Comparison of ENCODE assay signal across 28 cellular contexts in genomic region chr4:20624783-20625364, GRCh38.
DNase-seq lines count a peak whose midpoint lies in the region; ATAC-seq and TF ChIP-seq lines count a peak whose summit lies in the region.
"Had no signal": no experiment of that assay in that cellular context is flagged by ENCODE, and none has a peak within 500 bp of the region (broad histone marks: within the 10 kb centered on the region; RNA-seq: fewer than 3 reads in every experiment).

No MANE protein-coding gene starts in this region.

- no peak overlapping the region for H3K4me3 ChIP-seq in SK-N-SH (ENCODE audit: low read depth in 2 of 2, low read length in 1 of 2)
- H3K4me3 ChIP-seq in mammary epithelial cell (replicated peaks in 1 of 3; ENCODE audit: insufficient read depth in 1 of 3, low read depth in 2 of 3, low read length in 3 of 3): no peak overlapping the region
- H3K4me3 ChIP-seq: dorsolateral prefrontal cortex, GM23338, lower lobe of right lung, Peyer's patch, SK-N-MC, thoracic aorta had no signal

- dilution Hi-C loops in mammary epithelial cell (cut with HindIII; ENCODE audit: low sequenced_read_pairs): no loop called here

- H3F3A ChIP-seq in SK-N-SH (replicated peaks; ENCODE audit: insufficient read depth): no peaks in the 10 kb centered on the region

- DNase-seq in SK-N-SH: no peak
- DNase-seq in mammary epithelial cell: peak; percentile 69
- DNase-seq in iris pigment epithelial cell (ENCODE audit: low read depth): peak; percentile 47
- DNase-seq: 8988T; activated B cell treated with CpG ODN at 0.5 μM for 24 hours; activated CD4-positive, alpha-beta T cell treated with anti-CD3 and anti-CD28 coated beads, Interleukin-2, amount 50 U/mL, for 48 hours; activated effector memory CD4-positive, alpha-beta T cell treated with Interleukin-2 at 50 U/mL for 16 hours; activated naive CD8-positive, alpha-beta T cell treated with anti-CD3 and anti-CD28 coated beads, Interleukin-2, amount 50 U/mL, for 24 hours; COR-L47; dorsolateral prefrontal cortex; kidney; NCI-H1048; NCI-H187; NCI-H446; occipital lobe; Peyer's patch; small intestine; T1000 had no signal

- H4K20me1 ChIP-seq in SK-N-SH (ENCODE audit: insufficient read depth) (no peaks in the 10 kb centered on the region), mammary epithelial cell (ENCODE audit: insufficient read depth, low read length) (no peaks in the 10 kb centered on the region)

- H3K36me3 ChIP-seq in SK-N-SH (replicated peaks in 1 of 2; ENCODE audit: control insufficient read depth in 1 of 2, insufficient read depth in 2 of 2, low read length in 1 of 2) (peaks cover 4 to 8% of the 10 kb centered on the region in 2 experiments), mammary epithelial cell (ENCODE audit: insufficient read depth, low read length) (no peaks in the 10 kb centered on the region)
- H3K36me3 ChIP-seq: lower lobe of right lung, Peyer's patch, thoracic aorta had no signal

- TF ChIP-seq EP300 in SK-N-SH (IDR thresholded peaks at IDR 0.05; ENCODE audit: borderline replicate concordance in 1 of 2, low read depth in 1 of 2, low read length in 1 of 2): no peak

- H3K9me3 ChIP-seq in SK-N-SH (no peaks in the 10 kb centered on the region; the same call in 1 of the 2 replicates), mammary epithelial cell (replicated peaks; ENCODE audit: insufficient read depth, low read length) (no peaks in the 10 kb centered on the region)
- H3K9me3 ChIP-seq: lower lobe of right lung, Peyer's patch, thoracic aorta had no signal

- H3K27ac ChIP-seq in SK-N-SH (ENCODE audit: low read depth in 2 of 2, low read length in 1 of 2): peak overlapping the region in 1 of 2 experiments; percentile 16; a peak in 1 of 4 replicates
- H3K27ac ChIP-seq in mammary epithelial cell (ENCODE audit: insufficient read depth, low read depth, low read length): no peak overlapping the region
- H3K27ac ChIP-seq: dorsolateral prefrontal cortex, lower lobe of right lung, Peyer's patch, SK-N-MC, thoracic aorta had no signal

- BruUV-seq in mammary epithelial cell (replicated peaks; lab: Mats Ljungman, UMichigan): no TSS peak

- H3K9me2 ChIP-seq in SK-N-SH: no peaks in the 10 kb centered on the region

- POLR2A ChIA-PET in SK-N-SH (lab: Yijun Ruan, JAX): no interaction called here

- H3K9ac ChIP-seq in SK-N-SH (no peak overlapping the region), mammary epithelial cell (ENCODE audit: insufficient read depth, low read length) (no peak overlapping the region)

- no peak overlapping the region for H3K4me2 ChIP-seq in SK-N-SH
- peak overlapping the region; percentile 63 for H3K4me2 ChIP-seq in mammary epithelial cell (ENCODE audit: insufficient read depth, low read depth, low read length)
- H3K4me2 ChIP-seq: GM23338 had no signal

- TF ChIP-seq RAD21 in SK-N-SH (IDR thresholded peaks at IDR 0.05; ENCODE audit: low read length): no peak

- CTCF ChIA-PET in SK-N-SH (lab: Yijun Ruan, JAX): interaction anchor here (1.9 kb wide), 1 partner anchor 10 kb away, joined by 4 read pairs; no protein-coding TSS in a partner anchor
- CTCF ChIA-PET in mammary epithelial cell (lab: Charles Lee; ENCODE audit: low non-redundant PET): no interaction called here

- in situ Hi-C loops in mammary epithelial cell (cut with MboI; ENCODE audit: low sequenced_read_pairs in 2 of 2): no loop called here

- no peaks in the 10 kb centered on the region for H3K79me2 ChIP-seq in SK-N-SH (ENCODE audit: insufficient read depth)
- no peaks in the 10 kb centered on the region for H3K79me2 ChIP-seq in mammary epithelial cell (ENCODE audit: insufficient read depth, low read length)

- intact Hi-C loops in mammary epithelial cell (cut with micrococcal nuclease): no loop called here

- no peak overlapping the region for H2AFZ ChIP-seq in SK-N-SH (ENCODE audit: low read depth)
- no peak overlapping the region for H2AFZ ChIP-seq in mammary epithelial cell (ENCODE audit: low read depth, low read length)
- H2AFZ ChIP-seq: GM23338 had no signal

- H3K27me3 ChIP-seq in SK-N-SH (ENCODE audit: insufficient read depth) (no peaks in the 10 kb centered on the region), mammary epithelial cell (ENCODE audit: insufficient read depth, low read length) (no peaks in the 10 kb centered on the region)
- H3K27me3 ChIP-seq: dorsolateral prefrontal cortex, Peyer's patch had no signal

- WGBS in SK-N-SH (ENCODE audit: low lambda C conversion rate): 44% methylated on average over 3 of the region's 3 CpGs
- WGBS in mammary epithelial cell (ENCODE audit: low coverage, missing lambda C conversion rate): 9% methylated on average over 3 of the region's 3 CpGs

- no peaks in the 10 kb centered on the region; a peak in 1 of 4 replicates for H3K4me1 ChIP-seq in SK-N-SH (ENCODE audit: control insufficient read depth in 1 of 2, insufficient read depth in 2 of 2, low read depth in 1 of 2, low read length in 1 of 2)
- peaks cover 22% of the 10 kb centered on the region for H3K4me1 ChIP-seq in mammary epithelial cell (ENCODE audit: insufficient read depth, low read length)
- H3K4me1 ChIP-seq: Peyer's patch had no signal

- peak; percentile 39; the same call in 2 of the 3 replicates for ATAC-seq in SK-N-SH treated with all-trans-retinoic acid at 6 μM for 48 hours
- ATAC-seq in GM21529 (IDR thresholded peaks at IDR 0.05; ENCODE audit: unreplicated experiment): no peak
- ATAC-seq in GM21825 (IDR thresholded peaks at IDR 0.05; ENCODE audit: unreplicated experiment): no peak
- no peak for ATAC-seq in GM19328 (IDR thresholded peaks at IDR 0.05; ENCODE audit: unreplicated experiment)
- no peak for ATAC-seq in GM18873 (IDR thresholded peaks at IDR 0.05; ENCODE audit: low FRiP score, unreplicated experiment)
- ATAC-seq: activated naive CD8-positive, alpha-beta T cell treated with anti-CD3 and anti-CD28 coated beads, Interleukin-2, amount 50 U/mL, for 24 hours; GM23338; stimulated activated memory B cell treated with anti-CD40 and anti-IgM and Interleukin-4, amounts not matched to agents 10 μg/mL and 1 μg/mL and 100 μg/mL, for 72 hours had no signal

- TF ChIP-seq CTCF in SK-N-SH (IDR thresholded peaks at IDR 0.05): no peak
- TF ChIP-seq CTCF in mammary epithelial cell (conservative IDR thresholded peaks at IDR 0.05 in 1 of 2, IDR thresholded peaks at IDR 0.05 in 1 of 2; ENCODE audit: extremely low read depth in 1 of 2, insufficient read depth in 1 of 2, low read depth in 1 of 2, low read length in 2 of 2): no peak

TF ChIP-seq in SK-N-SH treated with all-trans-retinoic acid at 6 μM for 48 hours, 23 proteins besides CTCF, POLR2A, EP300 and RAD21:
- TF ChIP-seq ISL1 (CRISPR knock-in tag; IDR thresholded peaks at IDR 0.05) (peak; percentile 61; the same call in 1 of the 2 replicates), POU6F1 (CRISPR knock-in tag; IDR thresholded peaks at IDR 0.05; ENCODE audit: borderline replicate concordance, low read depth) (no peak)

TF ChIP-seq in SK-N-SH, 30 proteins besides CTCF, POLR2A, EP300 and RAD21:
- no peak for TF ChIP-seq YY1 (IDR thresholded peaks at IDR 0.05; ENCODE audit: low read depth)
- TF ChIP-seq SIN3A (IDR thresholded peaks at IDR 0.05; ENCODE audit: borderline replicate concordance, low read depth, low read length): no peak
- no peak for TF ChIP-seq JUND (IDR thresholded peaks at IDR 0.05)
- TF ChIP-seq GATA2 (CRISPR knock-in tag; IDR thresholded peaks at IDR 0.05): no peak
- TF ChIP-seq, protein P1, sequence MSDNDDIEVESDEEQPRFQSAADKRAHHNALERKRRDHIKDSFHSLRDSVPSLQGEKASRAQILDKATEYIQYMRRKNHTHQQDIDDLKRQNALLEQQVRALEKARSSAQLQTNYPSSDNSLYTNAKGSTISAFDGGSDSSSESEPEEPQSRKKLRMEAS (IDR thresholded peaks at IDR 0.05; ENCODE audit: low read depth): no peak
- TF ChIP-seq MXI1 (IDR thresholded peaks at IDR 0.05; ENCODE audit: low read depth, low read length): no peak
- TF ChIP-seq GABPA (IDR thresholded peaks at IDR 0.05; ENCODE audit: low read depth): no peak
- no peak for TF ChIP-seq TEAD4 (IDR thresholded peaks at IDR 0.05; ENCODE audit: borderline replicate concordance, insufficient read depth)
- TF ChIP-seq ELF1 (IDR thresholded peaks at IDR 0.05): no peak
- no peak for TF ChIP-seq RFX5 (IDR thresholded peaks at IDR 0.05; ENCODE audit: low read length)
- no peak for TF ChIP-seq FOXM1 (IDR thresholded peaks at IDR 0.05; ENCODE audit: low read depth)
- TF ChIP-seq NRF1 (IDR thresholded peaks at IDR 0.05; ENCODE audit: low read depth, low read length): no peak
